1 cellular context compared by ENCODE assay signal in genomic region chr2:170930132-170931109, GRCh38.
TF ChIP-seq lines count a peak whose summit lies in the region.

No MANE protein-coding gene starts in this region.

TF ChIP-seq in K562, 482 proteins besides CTCF, POLR2A, EP300 and RAD21 (continued from another document and continues in another):
- no peak for TF ChIP-seq ZNF639 (CRISPR knock-in tag; conservative IDR thresholded peaks at IDR 0.05 in 1 of 2, IDR thresholded peaks at IDR 0.05 in 1 of 2)
- TF ChIP-seq MAX (CRISPR knock-in tag; IDR thresholded peaks at IDR 0.05) = peak; percentile 33; the same call in 1 of the 2 replicates
- no peak for TF ChIP-seq RBM17 (IDR thresholded peaks at IDR 0.05; ENCODE audit: borderline replicate concordance, low read depth, low read length)
- no peak for TF ChIP-seq UBTF (IDR thresholded peaks at IDR 0.05; ENCODE audit: borderline replicate concordance in 1 of 2, low read depth in 2 of 2, low read length in 2 of 2)
- no peak for TF ChIP-seq ARHGAP35 (IDR thresholded peaks at IDR 0.05; ENCODE audit: partially characterized antibody)
- TF ChIP-seq NFIC (IDR thresholded peaks at IDR 0.05) = no peak
- TF ChIP-seq ATF4 (CRISPR knock-in tag; IDR thresholded peaks at IDR 0.05) = 0 out of 2 replicates have a peak, but pooled peaks have one; percentile 21
- TF ChIP-seq ATF7 (IDR thresholded peaks at IDR 0.05) = no peak
- peak; percentile 92 for TF ChIP-seq ZBTB40 (IDR thresholded peaks at IDR 0.05)
- TF ChIP-seq ZBTB40 (CRISPR knock-in tag; IDR thresholded peaks at IDR 0.05) = no peak
- no peak for TF ChIP-seq SMARCB1 (IDR thresholded peaks at IDR 0.05; ENCODE audit: insufficient read length, low read depth)
- TF ChIP-seq CHD2 (IDR thresholded peaks at IDR 0.05; ENCODE audit: low read depth, low read length) = no peak
- no peak for TF ChIP-seq ETS2 (tag; IDR thresholded peaks at IDR 0.05; ENCODE audit: borderline replicate concordance, poor library complexity, severe bottlenecking)
- TF ChIP-seq USF1 (CRISPR knock-in tag; IDR thresholded peaks at IDR 0.05) = no peak
- TF ChIP-seq CREB3 (tag; conservative IDR thresholded peaks at IDR 0.05; ENCODE audit: low read depth) = no peak
- TF ChIP-seq MTA1 (IDR thresholded peaks at IDR 0.05; ENCODE audit: borderline replicate concordance) = no peak
- no peak for TF ChIP-seq PTBP1 (IDR thresholded peaks at IDR 0.05; ENCODE audit: low read depth, low read length)
- TF ChIP-seq RFX7 (CRISPR knock-in tag; IDR thresholded peaks at IDR 0.05) = no peak
- no peak for TF ChIP-seq SPI1 (IDR thresholded peaks at IDR 0.05; ENCODE audit: borderline replicate concordance, low read depth, low read length)
- no peak for TF ChIP-seq SRSF1 (IDR thresholded peaks at IDR 0.05; ENCODE audit: low read depth, low read length)
- no peak for TF ChIP-seq ZNF408 (CRISPR knock-in tag; IDR thresholded peaks at IDR 0.05; ENCODE audit: low read depth)
- TF ChIP-seq ZKSCAN3 (CRISPR knock-in tag; IDR thresholded peaks at IDR 0.05) = no peak
- no peak for TF ChIP-seq ZNF232 (CRISPR knock-in tag; IDR thresholded peaks at IDR 0.05)
- TF ChIP-seq ILK (tag; IDR thresholded peaks at IDR 0.05; ENCODE audit: borderline replicate concordance, low read depth) = no peak
- peak; percentile 18; the same call in 1 of the 2 replicates for TF ChIP-seq TCF3 (CRISPR knock-in tag; IDR thresholded peaks at IDR 0.05)
- TF ChIP-seq E2F8 (IDR thresholded peaks at IDR 0.05; ENCODE audit: low read depth, partially characterized antibody) = peak; percentile 48
- TF ChIP-seq ZZZ3 (IDR thresholded peaks at IDR 0.05) = no peak
- TF ChIP-seq HCFC1 (IDR thresholded peaks at IDR 0.05; ENCODE audit: low read depth, low read length) = peak; percentile 68
- TF ChIP-seq GABPB1 (CRISPR knock-in tag; IDR thresholded peaks at IDR 0.05) = peak; percentile 96
- TF ChIP-seq FOXA3 (CRISPR knock-in tag; conservative IDR thresholded peaks at IDR 0.05 in 1 of 2, IDR thresholded peaks at IDR 0.05 in 1 of 2) = peak in 1 of 2 experiments; percentile 70; a peak in 1 of 4 replicates
- no peak for TF ChIP-seq L3MBTL2 (IDR thresholded peaks at IDR 0.05)
- TF ChIP-seq DIDO1 (tag; IDR thresholded peaks at IDR 0.05; ENCODE audit: low read depth) = 0 out of 2 replicates have a peak, but pooled peaks have one; percentile 23
- no peak for TF ChIP-seq EWSR1 (IDR thresholded peaks at IDR 0.05; ENCODE audit: borderline replicate concordance, low read depth, partially characterized antibody)
- no peak for TF ChIP-seq ARID2 (IDR thresholded peaks at IDR 0.05)
- no peak for TF ChIP-seq STAT6 (CRISPR knock-in tag; IDR thresholded peaks at IDR 0.05)
- TF ChIP-seq XRCC4 (IDR thresholded peaks at IDR 0.05; ENCODE audit: extremely low read depth, insufficient read depth, insufficient read length) = no peak
- no peak for TF ChIP-seq CHD4 (IDR thresholded peaks at IDR 0.05; ENCODE audit: insufficient read depth, insufficient replicate concordance, low read depth, low read length, poor library complexity, severe bottlenecking)
- TF ChIP-seq CBFA2T3 (IDR thresholded peaks at IDR 0.05) = no peak
- TF ChIP-seq ZNF707 (CRISPR knock-in tag; conservative IDR thresholded peaks at IDR 0.05) = no peak
